1 cellular context compared by ENCODE assay signal in the genomic region with DNA sequence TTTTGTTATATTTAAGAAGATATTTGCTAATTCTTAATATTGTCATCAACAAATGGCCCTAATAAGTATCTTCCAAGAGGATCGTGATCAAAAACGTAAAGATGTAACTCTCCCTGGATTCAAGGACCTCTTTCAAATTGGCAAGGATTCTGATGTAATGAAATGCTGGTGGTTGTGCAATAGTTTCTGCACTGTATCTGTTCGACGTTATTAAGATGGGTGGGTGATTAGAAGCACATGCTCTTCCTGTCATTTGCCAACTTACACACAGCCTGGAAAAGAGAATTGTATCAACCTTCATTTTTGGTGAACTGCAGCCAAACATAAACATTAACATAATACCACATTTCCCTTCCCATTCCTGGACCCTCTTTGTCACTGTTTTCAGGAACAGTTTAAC.
TF ChIP-seq lines count a peak whose summit lies in the region.

No MANE protein-coding gene starts in this region.

TF ChIP-seq in H1, 55 proteins besides CTCF, POLR2A, EP300 and RAD21 (continued from another document):
- TF ChIP-seq CEBPB (IDR thresholded peaks at IDR 0.05; ENCODE audit: low read depth, low read length) (peak; percentile 54; the same call in 1 of the 2 replicates), HDAC2 (IDR thresholded peaks at IDR 0.05; ENCODE audit: borderline replicate concordance in 1 of 2, low read depth in 2 of 2, low read length in 2 of 2) (no peak)
